In genomic region chr2:75595541-75596395, GRCh38 we compare ENCODE assay signal across 12 cellular contexts. TPM values are rescaled to one million over a fixed set of nuclear protein-coding genes. Genes with fewer than 3 reads are reported as not detected.
DNase-seq lines count a peak whose midpoint lies in the region; FAIRE-seq and TF ChIP-seq lines count a peak whose summit lies in the region.
"Had no signal": no experiment of that assay in that cellular context is flagged by ENCODE, and none has a peak within 500 bp of the region (broad histone marks: within the 10 kb centered on the region; RNA-seq: fewer than 3 reads in every experiment).

No MANE protein-coding gene starts in this region.

- H3K4me3 ChIP-seq in fibroblast of lung (replicated peaks in 1 of 4; ENCODE audit: control extremely low read depth in 1 of 4, insufficient read depth in 1 of 4, low read depth in 3 of 4, low read length in 4 of 4) (no peak overlapping the region), skeletal muscle cell (ENCODE audit: low read depth, low read length) (no peak overlapping the region), colonic mucosa (no peak overlapping the region)

- TF ChIP-seq CTCF in fibroblast of lung (conservative IDR thresholded peaks at IDR 0.05 in 1 of 2, IDR thresholded peaks at IDR 0.05 in 1 of 2; ENCODE audit: low read depth in 1 of 2, low read length in 2 of 2) (no peak), colonic mucosa (IDR thresholded peaks at IDR 0.05) (no peak)

- H3K4me2 ChIP-seq in fibroblast of lung (ENCODE audit: extremely low read depth, insufficient read depth, low read length): peak overlapping the region; percentile 38

- H3K27ac ChIP-seq in fibroblast of lung (ENCODE audit: insufficient read depth, low read length) (peak overlapping the region; percentile 81), colonic mucosa (no peak overlapping the region)

- H3K9me3 ChIP-seq in fibroblast of lung (ENCODE audit: control insufficient read depth, insufficient read depth, low read depth, low read length) (no peaks in the 10 kb centered on the region), colonic mucosa (no peaks in the 10 kb centered on the region)

- no peaks in the 10 kb centered on the region for H3K79me2 ChIP-seq in fibroblast of lung (ENCODE audit: control insufficient read depth, insufficient read depth, low read length)

- H3K4me1 ChIP-seq in fibroblast of lung (ENCODE audit: control insufficient read depth, extremely low read depth, insufficient read depth, low read length): peaks cover 20% of the 10 kb centered on the region
- H3K4me1 ChIP-seq in colonic mucosa: no peaks in the 10 kb centered on the region

- no peaks in the 10 kb centered on the region for H4K20me1 ChIP-seq in fibroblast of lung (ENCODE audit: control insufficient read depth, extremely low read depth, insufficient read depth, low read length)

- H3K36me3 ChIP-seq in fibroblast of lung (ENCODE audit: control insufficient read depth, insufficient read depth, low read length) (no peaks in the 10 kb centered on the region), colonic mucosa (no peaks in the 10 kb centered on the region)

- H3K9ac ChIP-seq in fibroblast of lung (ENCODE audit: insufficient read depth, low read length): no peak overlapping the region
- no peak overlapping the region for H3K9ac ChIP-seq in colonic mucosa (ENCODE audit: low read depth in 2 of 2, low read length in 2 of 2)

- no peak overlapping the region for H2AFZ ChIP-seq in fibroblast of lung (ENCODE audit: low read length)

- DNase-seq in RPMI7951 (ENCODE audit: low read depth): peak; percentile 86
- peak; percentile 21 to 97 for DNase-seq in fibroblast of lung (ENCODE audit: low read depth in 2 of 2)
- peak; percentile 62 for DNase-seq in skeletal muscle cell (ENCODE audit: low read depth)
- DNase-seq in colonic mucosa: no peak
- no peak for DNase-seq in stimulated activated CD8-positive, alpha-beta memory T cell treated with anti-CD3 and anti-CD28 coated beads, Interleukin-4, amount 100 ng/mL, for 48 hours
- DNase-seq in posterior cingulate gyrus: no peak
- DNase-seq: aorta, NCI-H524, retina, SHP77 treated with DMSO at 0.1 percent for 48 hours, substantia nigra had no signal

- peak; percentile 100 for FAIRE-seq in G401.6 (lab: Jason Lieb, UNC)

- intact Hi-C loops in colonic mucosa (cut with DNase I): no loop called here
- intact Hi-C loops in posterior cingulate gyrus (cut with DNase I): no loop called here

- H3K27me3 ChIP-seq in fibroblast of lung (ENCODE audit: control insufficient read depth, insufficient read depth, low read length): no peaks in the 10 kb centered on the region
- H3K27me3 ChIP-seq in colonic mucosa: no peaks in the 10 kb centered on the region

RNA-seq across cellular contexts. Expression of gene EVA1A, which starts 35.0 kb away (rescaled TPM):
- total RNA-seq in RPMI7951 (2014; rRNA removed; shearing (Covaris generic)): 68.7 and 95.4 TPM in 2 replicates
- total RNA-seq in fibroblast of lung: 16.2 and 31.7 TPM in 2 replicates
- polyA plus RNA-seq in fibroblast of lung: 10.0 and 22.8 TPM in 2 replicates
- polyA plus RNA-seq in fibroblast of lung (2012): 26.6 and 45.3 TPM in 2 replicates
- 54.7 and 80.7 TPM in 2 replicates for polyA minus RNA-seq in fibroblast of lung (ENCODE audit: low replicate concordance)
- under 1 TPM; 0.25 to 0.77 TPM for total RNA-seq in colonic mucosa

RNA-seq across cellular contexts. Expression of gene MRPL19, which starts 50.8 kb away (rescaled TPM):
- total RNA-seq in RPMI7951 (2014; rRNA removed; shearing (Covaris generic)): 51.1 and 57.0 TPM in 2 replicates
- total RNA-seq in fibroblast of lung: 29.3 and 36.2 TPM in 2 replicates
- polyA plus RNA-seq in fibroblast of lung: 39.3 and 48.0 TPM in 2 replicates
- 28.7 and 34.2 TPM in 2 replicates for polyA plus RNA-seq in fibroblast of lung (2012)
- 1.8 and 6.0 TPM in 2 replicates for polyA minus RNA-seq in fibroblast of lung (ENCODE audit: low replicate concordance)
- total RNA-seq in colonic mucosa: 10 to 100 TPM; 58.3 to 62.0 TPM

Comparison
In these comparisons a context has a peak if more than half of its experiments do, and no peak if none do; other contexts are left out.
1. DNase-seq: peak in RPMI7951 (single experiment), fibroblast of lung (2 of 2) and skeletal muscle cell (single experiment); none in colonic mucosa (single experiment), stimulated activated CD8-positive, alpha-beta memory T cell treated with anti-CD3 and anti-CD28 coated beads, Interleukin-4, amount 100 ng/mL, for 48 hours (single experiment) and posterior cingulate gyrus (0 of 10).